14 cellular contexts compared by ENCODE assay signal in the genomic region with DNA sequence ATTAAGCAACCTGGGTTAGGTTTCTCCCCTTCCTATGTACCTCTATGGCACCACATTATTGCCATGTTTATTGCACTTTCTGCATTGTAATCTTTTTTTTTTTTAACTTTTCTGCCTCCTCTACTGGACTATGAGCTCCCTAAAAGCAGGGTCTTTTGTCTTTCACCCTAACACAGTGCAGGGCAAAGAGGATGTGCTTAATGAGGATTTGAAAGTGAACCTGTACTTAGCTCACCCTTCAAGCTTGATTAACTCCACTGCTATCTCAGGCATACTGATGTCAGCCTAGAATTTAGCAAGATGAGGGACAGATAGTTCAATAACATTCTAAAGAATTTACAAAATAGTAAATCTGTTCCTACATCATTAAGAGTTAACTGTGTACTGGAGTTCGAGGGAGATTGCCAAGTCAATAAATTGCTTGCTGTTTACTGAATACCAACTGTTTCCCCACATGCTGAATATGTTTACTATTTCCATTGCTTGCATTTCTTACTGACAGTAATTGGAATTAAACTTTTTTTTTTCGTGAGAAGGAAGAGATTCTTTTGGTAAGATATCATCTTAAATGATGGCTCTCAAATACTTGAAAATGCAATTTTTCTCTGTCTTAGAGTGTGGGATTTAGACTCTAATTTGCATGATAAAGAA. TPM values are rescaled to one million over a fixed set of nuclear protein-coding genes. Genes with fewer than 3 reads are reported as not detected.
A peak's percentile ranks its signal among the peaks of the same experiment; 100 is the strongest.
DNase-seq lines count a peak whose midpoint lies in the region; ATAC-seq, FAIRE-seq and TF ChIP-seq lines count a peak whose summit lies in the region.
"Had no signal": no experiment of that assay in that cellular context is flagged by ENCODE, and none has a peak within 500 bp of the region (broad histone marks: within the 10 kb centered on the region; RNA-seq: fewer than 3 reads in every experiment).

No MANE protein-coding gene starts in this region.

- H2AFZ ChIP-seq in OCI-LY7 (ENCODE audit: low read length) = no peak overlapping the region

- no peak overlapping the region for H3K27ac Mint-ChIP-seq in activated naive CD4-positive, alpha-beta T cell treated with anti-CD3 and anti-CD28 coated beads, Interleukin-2, amount 50 U/mL, for 72 hours
- H3K27ac Mint-ChIP-seq: stimulated activated effector memory CD8-positive, alpha-beta T cell treated with anti-CD3 and anti-CD28 coated beads, Interleukin-12 subunit alpha, Interleukin-12 subunit beta, amount 100 ng/mL, for 72 hours had no signal

- H3K36me3 ChIP-seq in OCI-LY7 (ENCODE audit: insufficient read depth, low read length) (no peaks in the 10 kb centered on the region), testis (ENCODE audit: low read depth, missing control alignments) (no peaks in the 10 kb centered on the region)
- H3K36me3 ChIP-seq: heart right ventricle had no signal

- H4K20me1 ChIP-seq in OCI-LY7 (ENCODE audit: insufficient read depth, low read length) = no peaks in the 10 kb centered on the region

- H3K9me3 ChIP-seq in OCI-LY7 (ENCODE audit: low read length) (no peaks in the 10 kb centered on the region), testis (no peaks in the 10 kb centered on the region)
- H3K9me3 ChIP-seq: heart right ventricle, mucosa of descending colon had no signal

- no peaks in the 10 kb centered on the region for H3K9me3 Mint-ChIP-seq in activated naive CD4-positive, alpha-beta T cell treated with anti-CD3 and anti-CD28 coated beads, Interleukin-2, amount 50 U/mL, for 72 hours
- H3K9me3 Mint-ChIP-seq: stimulated activated effector memory CD8-positive, alpha-beta T cell treated with anti-CD3 and anti-CD28 coated beads, Interleukin-12 subunit alpha, Interleukin-12 subunit beta, amount 100 ng/mL, for 72 hours had no signal

- intact Hi-C loops in OCI-LY7 (cut with micrococcal nuclease; ENCODE audit: unreplicated experiment) = loop anchor here (10.0 kb wide), 1 partner anchor 212 kb away; a partner anchor contains a TSS
- intact Hi-C loops in testis (cut with DNase I; ENCODE audit: low total_unique reads) = no loop called here

- H3K79me2 ChIP-seq in OCI-LY7 (ENCODE audit: insufficient read depth, low read depth, low read length) = no peaks in the 10 kb centered on the region

- TF ChIP-seq POLR2A in testis (IDR thresholded peaks at IDR 0.05) = no peak

- no peak for FAIRE-seq in HTR-8/SVneo (lab: Jason Lieb, UNC)

- H3K4me1 ChIP-seq in OCI-LY7 (ENCODE audit: insufficient read depth, low read length, poor library complexity, severe bottlenecking) = peaks cover 10% of the 10 kb centered on the region
- H3K4me1 ChIP-seq in testis = no peaks in the 10 kb centered on the region

- TF ChIP-seq CTCF in OCI-LY7 (conservative IDR thresholded peaks at IDR 0.05; ENCODE audit: low read length) = no peak
- no peak for TF ChIP-seq CTCF in testis (IDR thresholded peaks at IDR 0.05)

- no peaks in the 10 kb centered on the region for H3K27me3 ChIP-seq in testis
- H3K27me3 ChIP-seq: heart right ventricle had no signal

- H3K4me2 ChIP-seq in OCI-LY7 (ENCODE audit: low read length) = peak overlapping the region; percentile 21

- DNase-seq in OCI-LY7 (ENCODE audit: low spot score) = peak; percentile 19
- DNase-seq in testis = no peak
- no peak for DNase-seq in activated naive CD4-positive, alpha-beta T cell treated with anti-CD3 and anti-CD28 coated beads, Interleukin-2, amount 50 U/mL, for 72 hours (ENCODE audit: low spot score in 2 of 2)
- no peak for DNase-seq in retina
- no peak for DNase-seq in HTR-8/SVneo (ENCODE audit: insufficient read length, low spot score)
- DNase-seq: heart right ventricle, mucosa of descending colon, NCI-H1092 treated with DMSO at 0.1 percent for 48 hours, PC-3 had no signal

- H3K9me2 ChIP-seq in OCI-LY7 (ENCODE audit: insufficient read depth, low read length) = no peaks in the 10 kb centered on the region

- 53 to 60% methylated on average over 2 of the region's 2 CpGs for WGBS in testis, 2 donors

- H3K4me3 ChIP-seq in OCI-LY7 (ENCODE audit: low read depth, low read length, poor library complexity, severe bottlenecking) (no peak overlapping the region), testis (no peak overlapping the region)
- H3K4me3 ChIP-seq: coronary artery, heart right ventricle, mucosa of descending colon had no signal

- no TSS peak for BruUV-seq in OCI-LY7 (replicated peaks; lab: Mats Ljungman, UMichigan)

- CTCF ChIA-PET in OCI-LY7 (lab: Charles Lee; ENCODE audit: unreplicated experiment) = interaction anchor here (0.6 kb wide), 1 partner anchor 286 kb away, joined by 3 read pairs; no protein-coding TSS in a partner anchor

- ATAC-seq in GM18499 (IDR thresholded peaks at IDR 0.05; ENCODE audit: insufficient read depth, unreplicated experiment) (peak; percentile 93), GM19467 (IDR thresholded peaks at IDR 0.05; ENCODE audit: unreplicated experiment) (peak; percentile 95), HG02973 (IDR thresholded peaks at IDR 0.05; ENCODE audit: unreplicated experiment) (peak; percentile 92)
- ATAC-seq in activated naive CD4-positive, alpha-beta T cell treated with anti-CD3 and anti-CD28 coated beads, Interleukin-2, amount 50 U/mL, for 72 hours = no peak
- ATAC-seq: heart right ventricle; mucosa of descending colon; PC-3; stimulated activated effector memory CD8-positive, alpha-beta T cell treated with anti-CD3 and anti-CD28 coated beads, Interleukin-12 subunit alpha, Interleukin-12 subunit beta, amount 100 ng/mL, for 72 hours had no signal

- no peaks in the 10 kb centered on the region for H3K36me3 Mint-ChIP-seq in activated naive CD4-positive, alpha-beta T cell treated with anti-CD3 and anti-CD28 coated beads, Interleukin-2, amount 50 U/mL, for 72 hours
- H3K36me3 Mint-ChIP-seq: stimulated activated effector memory CD8-positive, alpha-beta T cell treated with anti-CD3 and anti-CD28 coated beads, Interleukin-12 subunit alpha, Interleukin-12 subunit beta, amount 100 ng/mL, for 72 hours had no signal

- no peak overlapping the region for H3K27ac ChIP-seq in OCI-LY7 (ENCODE audit: low read depth, low read length, poor library complexity, severe bottlenecking)
- H3K27ac ChIP-seq in testis = no peak overlapping the region
- H3K27ac ChIP-seq: coronary artery, heart right ventricle had no signal

- POLR2A ChIA-PET in OCI-LY7 (lab: Charles Lee) = interaction anchor here (0.5 to 1.4 kb wide), 4 partner anchors 12 to 1349 kb away, joined by 3 to 5 read pairs (median 4); no protein-coding TSS in a partner anchor

RNA-seq across cellular contexts. Expression of a gene that starts 15.7 kb away (rescaled TPM):
- total RNA-seq in OCI-LY7 (2014; rRNA removed; shearing (Covaris generic)) = not detected in 2 replicates
- not detected in 2 replicates for total RNA-seq in OCI-LY7 (2022)
- 10 to 100 TPM; 17.6 to 18.7 TPM for total RNA-seq in testis
- polyA plus RNA-seq in testis (ENCODE audit: insufficient read depth, low read depth, low replicate concordance) = 12.1 TPM
- total RNA-seq in activated naive CD4-positive, alpha-beta T cell treated with anti-CD3 and anti-CD28 coated beads, Interleukin-2, amount 50 U/mL, for 72 hours = under 1 TPM in 1 of 2 donors, not detected in 1; 0.14 TPM

Comparison
In these comparisons a context has a peak if more than half of its experiments do, and no peak if none do; other contexts are left out.
1. ATAC-seq: peak in GM18499 (single experiment), GM19467 (single experiment) and HG02973 (single experiment); none in activated naive CD4-positive, alpha-beta T cell treated with anti-CD3 and anti-CD28 coated beads, Interleukin-2, amount 50 U/mL, for 72 hours (0 of 2).
2. RNA of a gene that starts 15.7 kb away (total RNA-seq): 17.6 to 18.7 TPM in testis; 0.14 TPM in activated naive CD4-positive, alpha-beta T cell treated with anti-CD3 and anti-CD28 coated beads, Interleukin-2, amount 50 U/mL, for 72 hours and not detected in OCI-LY7; every median in the first group is over 10 times any median in the second.